ENCODE assay signal across 15 cellular contexts in the genomic region with DNA sequence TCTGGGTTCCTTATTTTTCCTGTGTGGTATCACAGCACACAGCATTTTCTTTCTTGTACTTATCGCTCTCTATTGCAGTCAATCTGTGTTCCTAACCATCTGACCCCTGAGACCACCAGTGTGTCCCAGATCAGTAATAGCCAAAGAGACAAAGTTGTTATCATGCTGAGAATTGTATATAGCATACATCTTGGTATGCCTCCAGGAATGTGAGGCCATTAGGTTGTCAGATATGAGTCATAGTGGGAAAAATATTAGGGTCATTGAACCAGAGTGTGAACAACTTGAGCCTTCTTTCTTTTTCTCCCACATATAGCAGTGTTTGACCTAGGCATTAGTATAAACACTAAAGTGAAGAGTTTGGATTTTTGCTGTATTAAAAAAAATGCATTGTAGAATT.
DNase-seq lines count a peak whose midpoint lies in the region; TF ChIP-seq lines count a peak whose summit lies in the region.
"Had no signal": no experiment of that assay in that cellular context is flagged by ENCODE, and none has a peak within 500 bp of the region (broad histone marks: within the 10 kb centered on the region; RNA-seq: fewer than 3 reads in every experiment).

No MANE protein-coding gene starts in this region.

- H3K4me1 Mint-ChIP-seq in mesothelial cell of epicardium: peaks cover 10% of the 10 kb centered on the region

- DNase-seq in EH (ENCODE audit: low read depth) (peak; percentile 80), NCI-H226 (peak; percentile 75), dermis blood vessel endothelial cell (peak; percentile 68), mesothelial cell of epicardium (ENCODE audit: low spot score in 2 of 2, unreplicated experiment in 2 of 2) (no peak), cerebellar cortex (ENCODE audit: low spot score) (no peak), COLO668 (lab: John Stamatoyannopoulos, UW; ENCODE audit: unreplicated experiment) (no peak), NAMALWA (ENCODE audit: low spot score) (no peak), GM19240 (ENCODE audit: insufficient read length, low spot score) (no peak)
- DNase-seq: activated CD4-positive, alpha-beta T cell treated with anti-CD3 and anti-CD28 coated beads, Interleukin-2, amount 50 U/mL, for 4 hours; activated naive CD4-positive, alpha-beta T cell; CD4-positive, CD25-positive, alpha-beta regulatory T cell; MM.1S; NCI-H446; stimulated activated naive CD4-positive, alpha-beta T cell treated with Interleukin-2 at 50 U/mL for 16 hours had no signal

- no peak for TF ChIP-seq CTCF in mesothelial cell of epicardium (IDR thresholded peaks at IDR 0.05; ENCODE audit: unreplicated experiment)

- peak overlapping the region; percentile 79 for H3K27ac Mint-ChIP-seq in mesothelial cell of epicardium
- H3K27ac Mint-ChIP-seq: CD4-positive, CD25-positive, alpha-beta regulatory T cell; natural killer cell treated with Interleukin-12 subunit alpha and Interleukin-12 subunit beta and Interleukin-15 and Interleukin-18, amount 100 ng/mL, for 72 hours had no signal

- no peaks in the 10 kb centered on the region for H3K9me3 Mint-ChIP-seq in mesothelial cell of epicardium
- H3K9me3 Mint-ChIP-seq: natural killer cell treated with Interleukin-12 subunit alpha and Interleukin-12 subunit beta and Interleukin-15 and Interleukin-18, amount 100 ng/mL, for 72 hours had no signal

- no peak overlapping the region for H3K4me3 Mint-ChIP-seq in mesothelial cell of epicardium
- H3K4me3 Mint-ChIP-seq: CD4-positive, CD25-positive, alpha-beta regulatory T cell; natural killer cell treated with Interleukin-12 subunit alpha and Interleukin-12 subunit beta and Interleukin-15 and Interleukin-18, amount 100 ng/mL, for 72 hours had no signal

- no peaks in the 10 kb centered on the region for H3K36me3 Mint-ChIP-seq in mesothelial cell of epicardium
- H3K36me3 Mint-ChIP-seq: natural killer cell treated with Interleukin-12 subunit alpha and Interleukin-12 subunit beta and Interleukin-15 and Interleukin-18, amount 100 ng/mL, for 72 hours had no signal

- no peaks in the 10 kb centered on the region for H3K27me3 Mint-ChIP-seq in mesothelial cell of epicardium (ENCODE audit: low read depth)
- H3K27me3 Mint-ChIP-seq: CD4-positive, CD25-positive, alpha-beta regulatory T cell; natural killer cell treated with Interleukin-12 subunit alpha and Interleukin-12 subunit beta and Interleukin-15 and Interleukin-18, amount 100 ng/mL, for 72 hours had no signal

Comparison
In these comparisons a context has a peak if more than half of its experiments do, and no peak if none do; other contexts are left out.
1. DNase-seq: peak in EH (single experiment), NCI-H226 (single experiment) and dermis blood vessel endothelial cell (single experiment); none in mesothelial cell of epicardium (0 of 2), cerebellar cortex (single experiment), COLO668 (single experiment), NAMALWA (single experiment) and GM19240 (single experiment).